In genomic region chr1:34946211-34946610, GRCh38 we compare ENCODE assay signal across 17 cellular contexts. TPM values are rescaled to one million over a fixed set of nuclear protein-coding genes. Genes with fewer than 3 reads are reported as not detected.
A peak's percentile ranks its signal among the peaks of the same experiment; 100 is the strongest.
DNase-seq lines count a peak whose midpoint lies in the region; ATAC-seq and TF ChIP-seq lines count a peak whose summit lies in the region.
"Had no signal": no experiment of that assay in that cellular context is flagged by ENCODE, and none has a peak within 500 bp of the region (broad histone marks: within the 10 kb centered on the region; RNA-seq: fewer than 3 reads in every experiment).

No MANE protein-coding gene starts in this region.

- DNase-seq in RPMI7951 (ENCODE audit: low read depth) (peak; percentile 26), left kidney (ENCODE audit: low read depth, low spot score) (peak; percentile 71), nucleus accumbens (lab: John Stamatoyannopoulos, UW) (no peak)
- DNase-seq: CD8-positive, alpha-beta T cell; COR-L47; DMS153; DMS79 treated with DMSO at 0.1 percent for 48 hours; EL; GDM1; H9; IMR-90 had no signal

- TF ChIP-seq EP300 in Ishikawa (IDR thresholded peaks at IDR 0.05; ENCODE audit: borderline replicate concordance) = no peak

- TF ChIP-seq RAD21 in Ishikawa (IDR thresholded peaks at IDR 0.05; ENCODE audit: low read depth) = no peak

- ATAC-seq in HG02798 (IDR thresholded peaks at IDR 0.05; ENCODE audit: poor library complexity, unreplicated experiment) = no peak
- ATAC-seq in HG03139 (IDR thresholded peaks at IDR 0.05; ENCODE audit: unreplicated experiment) = no peak
- ATAC-seq: A549; CD8-positive, alpha-beta T cell; GM23338 had no signal

TF ChIP-seq in Ishikawa, 13 proteins besides CTCF, POLR2A, EP300 and RAD21:
- peak; percentile 50 for TF ChIP-seq MAX (IDR thresholded peaks at IDR 0.05)
- TF ChIP-seq USF1 (IDR thresholded peaks at IDR 0.05) = no peak
TF ChIP-seq in Ishikawa: peak in this region for 1.

RNA-seq across cellular contexts. Expression of gene DLGAP3, which starts 16.8 kb away (rescaled TPM):
- total RNA-seq in RPMI7951 (2014; rRNA removed; shearing (Covaris generic)) = under 0.01 TPM in 1 of 2 replicates, not detected in the other
- total RNA-seq: HT-29, IMR-90 had no signal

RNA-seq across cellular contexts. Expression of gene TMEM35B, which starts 38.9 kb away (rescaled TPM):
- total RNA-seq in RPMI7951 (2014; rRNA removed; shearing (Covaris generic)) = 40.6 and 41.9 TPM in 2 replicates

Comparison
In these comparisons a context has a peak if more than half of its experiments do, and no peak if none do; other contexts are left out.
1. DNase-seq: peak in RPMI7951 (single experiment) and left kidney (single experiment); none in nucleus accumbens (0 of 56).